Comparison of ENCODE assay signal across 8 cellular contexts in genomic region chr4:30716158-30716557, GRCh38. TPM values are rescaled to one million over a fixed set of nuclear protein-coding genes. Genes with fewer than 3 reads are reported as not detected.
DNase-seq lines count a peak whose midpoint lies in the region; ATAC-seq and TF ChIP-seq lines count a peak whose summit lies in the region.

No MANE protein-coding gene starts in this region.

- ATAC-seq in psoas muscle = no peak

- H3K9me3 ChIP-seq in psoas muscle = no peaks in the 10 kb centered on the region

- intact Hi-C loops in psoas muscle (cut with DNase I) = no loop called here

- no peaks in the 10 kb centered on the region for H3K4me1 ChIP-seq in psoas muscle

- peak; percentile 52 for TF ChIP-seq CTCF in AG09309 (IDR thresholded peaks at IDR 0.05; ENCODE audit: control insufficient read depth, insufficient read depth, low read depth, low read length, missing control alignments)
- TF ChIP-seq CTCF in GM12875 (IDR thresholded peaks at IDR 0.05; ENCODE audit: borderline replicate concordance, insufficient read depth, low read depth, low read length) = 0 out of 2 replicates have a peak, but pooled peaks have one; percentile 4
- no peak for TF ChIP-seq CTCF in psoas muscle (IDR thresholded peaks at IDR 0.05)

- H3K27me3 ChIP-seq in psoas muscle (ENCODE audit: insufficient read depth in 3 of 3, low read length in 2 of 3) = peaks cover 0 to 50% (median 10%) of the 10 kb centered on the region in 3 donors

- no peak overlapping the region for H3K27ac ChIP-seq in psoas muscle

- no peak for DNase-seq in AG09309 (ENCODE audit: low read depth)
- peak; percentile 1 for DNase-seq in RPMI7951 (ENCODE audit: low read depth)
- DNase-seq in fibroblast of gingiva (ENCODE audit: low read depth) = peak; percentile 12
- no peak for DNase-seq in psoas muscle
- DNase-seq in cortex of kidney (lab: John Stamatoyannopoulos, UW) = no peak
- DNase-seq in GOT3 (lab: John Stamatoyannopoulos, UW) = no peak
- DNase-seq in activated naive CD4-positive, alpha-beta T cell treated with Interleukin-2 at 50 U/mL for 16 hours = no peak

- peak overlapping the region; percentile 95; the same call in 1 of the 2 replicates for H3K4me3 ChIP-seq in AG09309 (ENCODE audit: control insufficient read depth, low read depth, low read length)
- H3K4me3 ChIP-seq in GM12875 (ENCODE audit: low read depth, low read length) = no peak overlapping the region
- peak overlapping the region; percentile 46 for H3K4me3 ChIP-seq in psoas muscle

- WGBS in psoas muscle, 3 donors = 9 to 14% (median 10%) methylated on average over 6 of the region's 6 CpGs

- H3K36me3 ChIP-seq in psoas muscle (ENCODE audit: insufficient read depth in 1 of 2, low read depth in 1 of 2) = no peaks in the 10 kb centered on the region

RNA-seq across cellular contexts. Expression of gene PCDH7, which starts 4.0 kb away (rescaled TPM):
- total RNA-seq in RPMI7951 (2014; rRNA removed; shearing (Covaris generic)) = 0.60 and 1.2 TPM in 2 replicates
- 1 to 10 TPM in 1 of 4 donors, under 1 TPM in 3; 0.55 to 1.6 (median 0.63) TPM for total RNA-seq in psoas muscle
- polyA plus RNA-seq in psoas muscle = under 1 TPM; 0.04 to 0.19 (median 0.06) TPM

Comparison
In these comparisons a context has a peak if more than half of its experiments do, and no peak if none do; other contexts are left out.
1. DNase-seq: peak in RPMI7951 (single experiment) and fibroblast of gingiva (single experiment); none in AG09309 (single experiment), psoas muscle (0 of 2), cortex of kidney (single experiment), GOT3 (single experiment) and activated naive CD4-positive, alpha-beta T cell treated with Interleukin-2 at 50 U/mL for 16 hours (single experiment).